ENCODE assay signal across 8 cellular contexts in the genomic region with DNA sequence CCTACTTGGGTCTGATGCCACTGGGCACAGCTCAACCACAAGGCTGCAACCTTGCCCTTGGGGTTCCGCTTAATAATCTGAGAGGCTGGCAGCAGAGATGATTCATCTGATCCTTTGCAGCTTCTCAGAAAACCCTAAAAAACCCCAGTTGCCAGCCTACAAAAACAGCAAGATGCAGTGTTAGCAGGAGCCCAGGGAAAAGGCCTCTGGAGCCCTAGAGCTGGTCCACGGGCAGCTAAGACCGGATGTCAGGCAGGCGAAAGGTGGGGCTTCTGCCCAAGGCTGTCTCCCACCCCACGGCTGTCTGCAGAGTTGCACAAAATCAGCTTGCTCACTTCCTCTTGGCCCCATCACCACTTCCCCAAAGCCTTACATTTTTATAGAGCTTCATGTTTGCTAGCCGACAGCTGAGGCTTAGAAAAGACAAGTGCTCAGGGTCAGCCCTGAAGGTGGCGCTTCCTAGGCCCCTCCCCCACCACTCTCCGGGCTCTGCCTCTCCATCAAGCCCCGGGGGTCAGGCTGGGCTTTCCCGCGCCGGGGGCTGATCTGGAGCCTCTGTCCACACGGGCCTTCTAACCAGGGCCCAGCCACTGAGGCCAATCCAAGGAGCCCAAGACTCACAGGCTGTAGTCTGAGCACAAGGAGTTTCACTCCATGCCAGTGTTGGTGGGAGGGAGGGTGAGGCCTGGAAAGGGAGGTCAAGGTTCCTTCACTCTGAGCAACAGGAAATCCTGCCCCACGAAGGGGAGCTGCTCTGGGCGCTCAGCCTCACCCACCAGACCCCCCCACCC. TPM values are rescaled to one million over a fixed set of nuclear protein-coding genes. Genes with fewer than 3 reads are reported as not detected.
DNase-seq lines count a peak whose midpoint lies in the region; FAIRE-seq and TF ChIP-seq lines count a peak whose summit lies in the region.

No MANE protein-coding gene starts in this region.

- TF ChIP-seq CTCF in WERI-Rb-1 (IDR thresholded peaks at IDR 0.05; ENCODE audit: low read depth, low read length) (peak; percentile 54; the same call in 1 of the 2 replicates), colonic mucosa (IDR thresholded peaks at IDR 0.05) (no peak), liver (IDR thresholded peaks at IDR 0.05; ENCODE audit: low read depth, low read length, missing input control) (no peak)

- no peak for FAIRE-seq in H54 (lab: Jason Lieb, UNC)

- TF ChIP-seq POLR2A in H54 (IDR thresholded peaks at IDR 0.05; ENCODE audit: low read depth, low read length) = 0 out of 2 replicates have a peak, but pooled peaks have one; percentile 10

- H3K36me3 ChIP-seq in WERI-Rb-1 = no peaks in the 10 kb centered on the region
- no peaks in the 10 kb centered on the region for H3K36me3 ChIP-seq in colonic mucosa
- H3K36me3 ChIP-seq in liver (ENCODE audit: control insufficient read depth in 4 of 4, insufficient read depth in 3 of 4, low read depth in 1 of 4, low read length in 3 of 4) = no peaks in the 10 kb centered on the region

- H3K4me1 ChIP-seq in colonic mucosa (peaks cover 19% of the 10 kb centered on the region), liver (ENCODE audit: control insufficient read depth in 4 of 4, insufficient read depth in 4 of 4, low read length in 3 of 4) (peaks cover 11 to 36% (median 22%) of the 10 kb centered on the region in 4 donors)

- H3K27ac ChIP-seq in WERI-Rb-1 (peak overlapping the region; percentile 87), colonic mucosa (peak overlapping the region; percentile 95), liver (ENCODE audit: low read depth in 1 of 2, low read length in 2 of 2) (peak overlapping the region; percentile 85 to 88)

- DNase-seq in GDM1 (lab: John Stamatoyannopoulos, UW) = peak; percentile 91
- peak; percentile 52 for DNase-seq in H54 (ENCODE audit: insufficient read length, low spot score)
- DNase-seq in LoVo (ENCODE audit: low spot score) = peak; percentile 68
- DNase-seq in WERI-Rb-1 = peak; percentile 85
- DNase-seq in colonic mucosa = peak; percentile 89
- DNase-seq in stimulated activated CD4-positive, alpha-beta T cell treated with anti-CD3 and anti-CD28 coated beads, TNF-alpha, amount 100 ng/mL, for 24 hours (ENCODE audit: low read depth in 3 of 3) = peak; percentile 22 to 49 (median 29)
- no peak for DNase-seq in cortex of kidney (lab: John Stamatoyannopoulos, UW)

- peak overlapping the region; percentile 55 for H3K4me3 ChIP-seq in WERI-Rb-1 (ENCODE audit: low read depth, low read length)
- peak overlapping the region; percentile 19 for H3K4me3 ChIP-seq in colonic mucosa
- H3K4me3 ChIP-seq in liver (ENCODE audit: low read depth in 1 of 3, low read length in 3 of 3) = peak overlapping the region in 1 of 3 donors; percentile 9

- peak overlapping the region; percentile 69 to 78 for H3K9ac ChIP-seq in colonic mucosa (ENCODE audit: low read depth in 2 of 2, low read length in 2 of 2)
- peak overlapping the region; percentile 66 to 81 for H3K9ac ChIP-seq in liver (ENCODE audit: low read depth in 1 of 2, low read length in 2 of 2)

- intact Hi-C loops in colonic mucosa (cut with DNase I) = loop anchor here (2.0 to 5.0 kb wide), 2 partner anchors 149 to 240 kb away; no protein-coding TSS in a partner anchor

- 39% methylated on average over 15 of the region's 15 CpGs for WGBS in liver

- H3K9me3 ChIP-seq in WERI-Rb-1 (ENCODE audit: severe bottlenecking) = no peaks in the 10 kb centered on the region
- no peaks in the 10 kb centered on the region for H3K9me3 ChIP-seq in colonic mucosa
- H3K9me3 ChIP-seq in liver (ENCODE audit: control insufficient read depth in 4 of 4, low read length in 3 of 4) = no peaks in the 10 kb centered on the region

- no peaks in the 10 kb centered on the region for H3K27me3 ChIP-seq in WERI-Rb-1 (ENCODE audit: insufficient read depth, low read depth, severe bottlenecking)
- no peaks in the 10 kb centered on the region for H3K27me3 ChIP-seq in colonic mucosa
- no peaks in the 10 kb centered on the region for H3K27me3 ChIP-seq in liver (ENCODE audit: control insufficient read depth in 4 of 4, insufficient read depth in 4 of 4, low read length in 3 of 4)

- no peak for TF ChIP-seq RAD21 in liver (IDR thresholded peaks at IDR 0.05)

TF ChIP-seq in liver, 16 proteins besides CTCF, POLR2A, EP300 and RAD21:
- TF ChIP-seq SP1 (IDR thresholded peaks at IDR 0.05) = peak; percentile 42
- no peak for TF ChIP-seq RXRA (IDR thresholded peaks at IDR 0.05)
- peak; percentile 86 for TF ChIP-seq NR2F2 (IDR thresholded peaks at IDR 0.05)

RNA-seq across cellular contexts. Expression of gene ADORA3, which starts 4.2 kb away (rescaled TPM):
- total RNA-seq in colonic mucosa (1 to 10 TPM; 1.2 to 1.3 TPM), liver (1 to 10 TPM; 2.3 to 4.0 TPM)
- 1 to 10 TPM in 1 of 2 donors, under 1 TPM in 1; 0.97 to 5.6 TPM for polyA plus RNA-seq in liver

RNA-seq across cellular contexts. Expression of gene TMIGD3, which starts 4.2 kb away (rescaled TPM):
- 1 to 10 TPM in 1 of 2 donors, under 1 TPM in 1; 0.42 to 1.1 TPM for total RNA-seq in colonic mucosa
- 1 to 10 TPM; 2.6 to 5.7 TPM for total RNA-seq in liver
- polyA plus RNA-seq in liver = 1 to 10 TPM; 3.4 to 5.9 TPM

RNA-seq across cellular contexts. Expression of gene C1orf162, which starts 33.8 kb away (rescaled TPM):
- total RNA-seq in colonic mucosa = 1 to 10 TPM; 2.8 to 3.3 TPM
- 1 to 10 TPM; 4.0 to 6.4 TPM for total RNA-seq in liver
- polyA plus RNA-seq in liver = 10 to 100 TPM; 14.4 to 16.3 TPM

RNA-seq across cellular contexts. Expression of gene ATP5PB, which starts 58.3 kb away (rescaled TPM):
- total RNA-seq in colonic mucosa (100 to 1,000 TPM; 488 to 502 TPM), liver (100 to 1,000 TPM; 143 to 212 TPM)
- polyA plus RNA-seq in liver = 100 to 1,000 TPM; 234 to 257 TPM

RNA-seq across cellular contexts. Expression of gene WDR77, which starts 58.5 kb away (rescaled TPM):
- total RNA-seq in colonic mucosa (10 to 100 TPM; 19.9 to 42.0 TPM), liver (10 to 100 TPM; 12.7 to 21.9 TPM)
- polyA plus RNA-seq in liver = 10 to 100 TPM; 17.9 to 25.3 TPM
